In genomic region chr20:35172434-35172806, GRCh38 we compare ENCODE assay signal across 2 cellular contexts.
TF ChIP-seq lines count a peak whose summit lies in the region.

No MANE protein-coding gene starts in this region.

TF ChIP-seq in GM23338, 12 proteins besides CTCF, POLR2A, EP300 and RAD21:
- TF ChIP-seq ZNF462 (CRISPR knock-in tag; IDR thresholded peaks at IDR 0.05), result no peak
- TF ChIP-seq ETS1 (IDR thresholded peaks at IDR 0.05), result no peak
- no peak for TF ChIP-seq STAT1 (IDR thresholded peaks at IDR 0.05; ENCODE audit: unreplicated experiment)
- TF ChIP-seq REST (IDR thresholded peaks at IDR 0.05; ENCODE audit: unreplicated experiment), result no peak
- no peak for TF ChIP-seq POLR2AphosphoS5 (IDR thresholded peaks at IDR 0.05; ENCODE audit: low read depth)
- TF ChIP-seq CREB1 (CRISPR knock-in tag; IDR thresholded peaks at IDR 0.05; ENCODE audit: low read depth), result no peak

TF ChIP-seq in WTC11, 78 proteins besides CTCF, POLR2A, EP300 and RAD21 (continued from another document):
- TF ChIP-seq ARID4B (CRISPR knock-in tag; IDR thresholded peaks at IDR 0.05; ENCODE audit: borderline replicate concordance) (no peak), AFF4 (CRISPR knock-in tag; IDR thresholded peaks at IDR 0.05; ENCODE audit: borderline replicate concordance) (no peak), SP1 (CRISPR knock-in tag; conservative IDR thresholded peaks at IDR 0.05) (no peak), AR (CRISPR knock-in tag; IDR thresholded peaks at IDR 0.05) (no peak), RORB (CRISPR knock-in tag; IDR thresholded peaks at IDR 0.05) (no peak), E2F4 (CRISPR knock-in tag; IDR thresholded peaks at IDR 0.05; ENCODE audit: borderline replicate concordance, low read depth) (no peak), GTF2I (CRISPR knock-in tag; conservative IDR thresholded peaks at IDR 0.05) (no peak)
